Comparison of ENCODE assay signal across 3 cellular contexts in genomic region chr10:48809261-48809660, GRCh38.
TF ChIP-seq lines count a peak whose summit lies in the region.

No MANE protein-coding gene starts in this region.

TF ChIP-seq in HepG2, 621 proteins besides CTCF, POLR2A, EP300 and RAD21:
- TF ChIP-seq, protein P1, sequence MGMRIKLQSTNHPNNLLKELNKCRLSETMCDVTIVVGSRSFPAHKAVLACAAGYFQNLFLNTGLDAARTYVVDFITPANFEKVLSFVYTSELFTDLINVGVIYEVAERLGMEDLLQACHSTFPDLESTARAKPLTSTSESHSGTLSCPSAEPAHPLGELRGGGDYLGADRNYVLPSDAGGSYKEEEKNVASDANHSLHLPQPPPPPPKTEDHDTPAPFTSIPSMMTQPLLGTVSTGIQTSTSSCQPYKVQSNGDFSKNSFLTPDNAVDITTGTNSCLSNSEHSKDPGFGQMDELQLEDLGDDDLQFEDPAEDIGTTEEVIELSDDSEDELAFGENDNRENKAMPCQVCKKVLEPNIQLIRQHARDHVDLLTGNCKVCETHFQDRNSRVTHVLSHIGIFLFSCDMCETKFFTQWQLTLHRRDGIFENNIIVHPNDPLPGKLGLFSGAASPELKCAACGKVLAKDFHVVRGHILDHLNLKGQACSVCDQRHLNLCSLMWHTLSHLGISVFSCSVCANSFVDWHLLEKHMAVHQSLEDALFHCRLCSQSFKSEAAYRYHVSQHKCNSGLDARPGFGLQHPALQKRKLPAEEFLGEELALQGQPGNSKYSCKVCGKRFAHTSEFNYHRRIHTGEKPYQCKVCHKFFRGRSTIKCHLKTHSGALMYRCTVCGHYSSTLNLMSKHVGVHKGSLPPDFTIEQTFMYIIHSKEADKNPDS (CRISPR knock-in tag; IDR thresholded peaks at IDR 0.05): no peak
- TF ChIP-seq CREB1 (IDR thresholded peaks at IDR 0.05) (peak; percentile 90), CREB1 (CRISPR knock-in tag; IDR thresholded peaks at IDR 0.05) (no peak), FOXA1 (IDR thresholded peaks at IDR 0.05) (peak; percentile 22; the same call in 1 of the 2 replicates), FOXA1 (CRISPR knock-in tag; IDR thresholded peaks at IDR 0.05) (no peak), IKZF1 (IDR thresholded peaks at IDR 0.05) (peak; percentile 72; the same call in 1 of the 2 replicates), ZFYVE20 (CRISPR knock-in tag; IDR thresholded peaks at IDR 0.05; ENCODE audit: borderline replicate concordance, low read depth) (no peak)

TF ChIP-seq in GM12878, 131 proteins besides CTCF, POLR2A, EP300 and RAD21:
- TF ChIP-seq IRF5 (IDR thresholded peaks at IDR 0.05; ENCODE audit: borderline replicate concordance) (0 out of 2 replicates have a peak, but pooled peaks have one; percentile 2), HDGF (IDR thresholded peaks at IDR 0.05) (peak; percentile 93), NFYA (IDR thresholded peaks at IDR 0.05; ENCODE audit: borderline replicate concordance, low read depth, low read length) (no peak), RB1 (IDR thresholded peaks at IDR 0.05; ENCODE audit: borderline replicate concordance) (no peak)
TF ChIP-seq in GM12878: peak in this region for 2.

TF ChIP-seq in H1, 55 proteins besides CTCF, POLR2A, EP300 and RAD21:
- TF ChIP-seq CHD7 (IDR thresholded peaks at IDR 0.05; ENCODE audit: insufficient replicate concordance, low read length) (no peak), CHD2 (IDR thresholded peaks at IDR 0.05; ENCODE audit: low read length) (no peak), SIX5 (IDR thresholded peaks at IDR 0.05; ENCODE audit: low read depth, low read length) (no peak), NRF1 (IDR thresholded peaks at IDR 0.05; ENCODE audit: low read depth, low read length) (no peak), CEBPB (IDR thresholded peaks at IDR 0.05; ENCODE audit: low read depth, low read length) (no peak), MAFK (IDR thresholded peaks at IDR 0.05; ENCODE audit: low read depth, low read length) (no peak), RFX5 (IDR thresholded peaks at IDR 0.05; ENCODE audit: borderline replicate concordance, low read depth, low read length) (no peak), POU5F1 (IDR thresholded peaks at IDR 0.05; ENCODE audit: low read depth, low read length) (no peak)
TF ChIP-seq in H1: peak in this region for 0.
